Comparison of ENCODE assay signal across 5 cellular contexts in genomic region chr7:135692606-135693005, GRCh38. TPM values are rescaled to one million over a fixed set of nuclear protein-coding genes. Genes with fewer than 3 reads are reported as not detected.
"Had no signal": no experiment of that assay in that cellular context is flagged by ENCODE, and none has a peak within 500 bp of the region (broad histone marks: within the 10 kb centered on the region; RNA-seq: fewer than 3 reads in every experiment).

No MANE protein-coding gene starts in this region.

RNA-seq across cellular contexts. Expression of gene SLC13A4, which starts 35.4 kb away (rescaled TPM):
- total RNA-seq: M059J, PC-3, Peyer's patch, Right ventricle myocardium superior, SJSA1 had no signal

RNA-seq across cellular contexts. Expression of gene FAM180A, which starts 56.0 kb away (rescaled TPM):
- total RNA-seq: PC-3 had no signal
